In the genomic region with DNA sequence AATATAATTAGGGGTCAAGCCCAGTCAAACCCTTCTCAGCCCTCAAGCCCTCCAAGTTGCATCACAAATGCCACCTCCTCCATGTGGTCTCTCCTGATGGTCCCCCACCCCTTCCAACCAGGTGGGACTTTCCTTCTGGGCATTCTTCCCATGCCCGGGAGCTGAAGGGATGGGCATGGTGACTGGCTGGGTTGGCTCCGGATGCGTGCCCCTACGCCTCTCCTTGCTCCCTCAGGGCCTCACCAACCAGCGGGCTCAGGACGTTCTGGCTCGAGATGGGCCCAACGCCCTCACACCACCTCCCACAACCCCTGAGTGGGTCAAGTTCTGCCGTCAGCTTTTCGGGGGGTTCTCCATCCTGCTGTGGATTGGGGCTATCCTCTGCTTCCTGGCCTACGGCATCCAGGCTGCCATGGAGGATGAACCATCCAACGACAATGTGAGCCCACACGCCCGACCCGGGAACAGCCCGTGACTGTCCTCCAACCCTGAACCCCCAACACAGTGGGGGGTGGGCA, we compare ENCODE assay signal across 16 cellular contexts. TPM values are rescaled to one million over a fixed set of nuclear protein-coding genes. Genes with fewer than 3 reads are reported as not detected.
DNase-seq lines count a peak whose midpoint lies in the region; TF ChIP-seq lines count a peak whose summit lies in the region.
"Had no signal": no experiment of that assay in that cellular context is flagged by ENCODE, and none has a peak within 500 bp of the region (broad histone marks: within the 10 kb centered on the region; RNA-seq: fewer than 3 reads in every experiment).

No MANE protein-coding gene starts in this region.

- H3K4me3 Mint-ChIP-seq in activated CD4-positive, alpha-beta memory T cell treated with anti-CD3 and anti-CD28 coated beads, Interleukin-2, amount 10 ng/mL, durations not matched to agents 7 days and 5 days = no peak overlapping the region
- no peak overlapping the region for H3K4me3 Mint-ChIP-seq in H9
- H3K4me3 Mint-ChIP-seq: CD14-positive monocyte; CD8-positive, alpha-beta T cell had no signal

- no peaks in the 10 kb centered on the region for H3K23me2 ChIP-seq in H9 (ENCODE audit: insufficient read length, low read depth, low read length, poor library complexity, severe bottlenecking)

- H3K79me1 ChIP-seq in neuronal stem cell (ENCODE audit: low read depth, low read length) = peaks cover 4% of the 10 kb centered on the region
- no peaks in the 10 kb centered on the region for H3K79me1 ChIP-seq in H9 (ENCODE audit: insufficient read depth, low read depth, low read length, poor library complexity, severe bottlenecking)

- H3K27ac Mint-ChIP-seq in activated CD4-positive, alpha-beta memory T cell treated with anti-CD3 and anti-CD28 coated beads, Interleukin-2, amount 10 ng/mL, durations not matched to agents 7 days and 5 days = no peak overlapping the region
- no peak overlapping the region; a peak in 1 of 7 replicates for H3K27ac Mint-ChIP-seq in H9
- H3K27ac Mint-ChIP-seq: CD14-positive monocyte; CD8-positive, alpha-beta T cell had no signal

- peaks cover 8% of the 10 kb centered on the region for H3K27me3 Mint-ChIP-seq in activated CD4-positive, alpha-beta memory T cell treated with anti-CD3 and anti-CD28 coated beads, Interleukin-2, amount 10 ng/mL, durations not matched to agents 7 days and 5 days
- no peaks in the 10 kb centered on the region; the same call in none of the 2 replicates for H3K27me3 Mint-ChIP-seq in H9 (ENCODE audit: low read depth)

- no peak for TF ChIP-seq CTCF in HEK293 (tag by site-specific recombination; IDR thresholded peaks at IDR 0.05)
- TF ChIP-seq CTCF in esophagus muscularis mucosa (IDR thresholded peaks at IDR 0.05) = no peak
- no peak for TF ChIP-seq CTCF in tibial artery (IDR thresholded peaks at IDR 0.05)
- TF ChIP-seq CTCF in H9 (conservative IDR thresholded peaks at IDR 0.05) = no peak

- 89% methylated on average over 16 of the region's 16 CpGs for WGBS in esophagus muscularis mucosa
- no CpG with 5 or more reads among the region's 16 CpGs for WGBS in neuronal stem cell (ENCODE audit: extremely low coverage in 2 of 2, insufficient read length in 2 of 2, insufficient replicate concordance in 1 of 2), 2 donors
- WGBS in H9 (ENCODE audit: extremely low coverage, insufficient read length, low lambda C conversion rate) = no CpG with 5 or more reads among the region's 16 CpGs

- H3K4me2 ChIP-seq in neuronal stem cell (ENCODE audit: insufficient read depth, low read length, poor library complexity, severe bottlenecking) (no peak overlapping the region), H9 (ENCODE audit: insufficient read depth, insufficient read length, low read length) (no peak overlapping the region)

- H3K23ac ChIP-seq in neuronal stem cell (ENCODE audit: low read depth, low read length, poor library complexity) (peak overlapping the region; percentile 61), H9 (ENCODE audit: insufficient read length, low read depth, low read length) (no peak overlapping the region)

- no peaks in the 10 kb centered on the region for H3K9me3 Mint-ChIP-seq in activated CD4-positive, alpha-beta memory T cell treated with anti-CD3 and anti-CD28 coated beads, Interleukin-2, amount 10 ng/mL, durations not matched to agents 7 days and 5 days
- no peaks in the 10 kb centered on the region for H3K9me3 Mint-ChIP-seq in H9
- H3K9me3 Mint-ChIP-seq: CD8-positive, alpha-beta T cell had no signal

- H2BK12ac ChIP-seq in neuronal stem cell (ENCODE audit: low read length) (no peak overlapping the region), H9 (ENCODE audit: insufficient read length, low read depth, low read length) (no peak overlapping the region)

- CTCF ChIA-PET in HEK293 (lab: Yijun Ruan, JAX) = interaction anchor here (0.6 to 2.3 kb wide), 2 partner anchors 22 to 44 kb away, joined by 3 to 11 read pairs; no protein-coding TSS in a partner anchor
- CTCF ChIA-PET in activated CD4-positive, alpha-beta memory T cell treated with anti-CD3 and anti-CD28 coated beads, Interleukin-2, amount 10 ng/mL, durations not matched to agents 7 days and 5 days (lab: Charles Lee) = interaction anchor here (1.5 kb wide), 1 partner anchor 129 kb away, joined by 4 read pairs; no protein-coding TSS in a partner anchor

- intact Hi-C loops in esophagus muscularis mucosa (cut with DNase I) = no loop called here
- intact Hi-C loops in tibial artery (cut with DNase I; ENCODE audit: low total_unique reads) = no loop called here
- intact Hi-C loops in cardiac septum (cut with DNase I) = no loop called here

- TF ChIP-seq POLR2A in esophagus muscularis mucosa (IDR thresholded peaks at IDR 0.05; ENCODE audit: low read depth) = no peak

- H3K56ac ChIP-seq in H9 (ENCODE audit: insufficient read length, low read depth, low read length) = no peak overlapping the region

- no peak overlapping the region for H2BK20ac ChIP-seq in H9 (ENCODE audit: low read depth, low read length, poor library complexity, severe bottlenecking)

- H3K9ac ChIP-seq in neuronal stem cell (ENCODE audit: low read depth, low read length, poor library complexity) (no peak overlapping the region), H9 (ENCODE audit: extremely low read depth, insufficient read length, low read length) (no peak overlapping the region)

- H3K36me3 ChIP-seq in HEK293 (ENCODE audit: control insufficient read depth in 2 of 2, insufficient read depth in 1 of 2, low read length in 2 of 2) = no peaks in the 10 kb centered on the region
- peaks cover 9 to 65% (median 58%) of the 10 kb centered on the region in 4 donors for H3K36me3 ChIP-seq in esophagus muscularis mucosa
- peaks cover 0 to 42% of the 10 kb centered on the region in 2 donors for H3K36me3 ChIP-seq in neuronal stem cell (replicated peaks in 1 of 2; ENCODE audit: control insufficient read depth in 2 of 2, insufficient read depth in 2 of 2, low read length in 2 of 2)
- H3K36me3 ChIP-seq in tibial artery = peaks cover 50 to 62% (median 59%) of the 10 kb centered on the region in 3 donors

- H4K20me1 ChIP-seq in H9 (ENCODE audit: control insufficient read depth, insufficient read depth, insufficient read length) = no peaks in the 10 kb centered on the region

- H3K4me3 ChIP-seq in HEK293 (ENCODE audit: low read depth, low read length) (no peak overlapping the region), esophagus muscularis mucosa (no peak overlapping the region), neuronal stem cell (ENCODE audit: low read length in 2 of 2) (no peak overlapping the region), tibial artery (no peak overlapping the region)

- H3K9me3 ChIP-seq in HEK293 (ENCODE audit: control insufficient read depth, insufficient read depth, low read depth, low read length) (no peaks in the 10 kb centered on the region), esophagus muscularis mucosa (no peaks in the 10 kb centered on the region), neuronal stem cell (replicated peaks in 1 of 2; ENCODE audit: control insufficient read depth in 2 of 2, insufficient read depth in 1 of 2, low read depth in 1 of 2, low read length in 2 of 2) (no peaks in the 10 kb centered on the region), tibial artery (no peaks in the 10 kb centered on the region), H9 (ENCODE audit: control insufficient read depth, low read depth, low read length) (no peaks in the 10 kb centered on the region)

- peak overlapping the region; percentile 79 for H2BK5ac ChIP-seq in neuronal stem cell (ENCODE audit: low read length)
- no peak overlapping the region for H2BK5ac ChIP-seq in H9 (ENCODE audit: insufficient read length, low read length)

- H3K4me1 ChIP-seq in HEK293 (ENCODE audit: control insufficient read depth, insufficient read depth, low read length) (no peaks in the 10 kb centered on the region), esophagus muscularis mucosa (peaks cover 62 to 99% (median 83%) of the 10 kb centered on the region in 4 donors), neuronal stem cell (ENCODE audit: control insufficient read depth in 2 of 2, insufficient read depth in 1 of 2, low read depth in 1 of 2, low read length in 2 of 2) (peaks cover 8 to 11% of the 10 kb centered on the region in 2 donors), tibial artery (peaks cover 0 to 76% (median 33%) of the 10 kb centered on the region in 4 donors), H9 (ENCODE audit: insufficient read depth, low read length) (peaks cover 3% of the 10 kb centered on the region; the same call in 1 of the 2 replicates)

- H2AFZ ChIP-seq in neuronal stem cell (ENCODE audit: low read length) = no peak overlapping the region
- no peak overlapping the region for H2AFZ ChIP-seq in H9 (ENCODE audit: low read length)

- no peak overlapping the region for H3T11ph ChIP-seq in H9 (ENCODE audit: low read length)

- H4K8ac ChIP-seq in neuronal stem cell (ENCODE audit: low read depth, low read length) (no peak overlapping the region), H9 (replicated peaks; ENCODE audit: insufficient read length, low read depth, low read length) (no peak overlapping the region)

- no peak overlapping the region for H4K5ac ChIP-seq in H9 (ENCODE audit: insufficient read length, low read depth, low read length)

- H2AK5ac ChIP-seq in neuronal stem cell (ENCODE audit: low read depth, low read length) (no peak overlapping the region), H9 (ENCODE audit: insufficient read length, low read length) (no peak overlapping the region)

- POLR2A ChIA-PET in HEK293 (lab: Yijun Ruan, JAX) = interaction anchor here (1.1 kb wide), 1 partner anchor 23 kb away, joined by 3 read pairs; no protein-coding TSS in a partner anchor
- POLR2A ChIA-PET in activated CD4-positive, alpha-beta memory T cell treated with anti-CD3 and anti-CD28 coated beads, Interleukin-2, amount 10 ng/mL, durations not matched to agents 7 days and 5 days (lab: Charles Lee) = interaction anchor here (0.6 kb wide), 1 partner anchor 102 kb away, joined by 4 read pairs; no protein-coding TSS in a partner anchor

- no peaks in the 10 kb centered on the region for H3K36me3 Mint-ChIP-seq in activated CD4-positive, alpha-beta memory T cell treated with anti-CD3 and anti-CD28 coated beads, Interleukin-2, amount 10 ng/mL, durations not matched to agents 7 days and 5 days (ENCODE audit: low read depth)
- H3K36me3 Mint-ChIP-seq in H9 (ENCODE audit: insufficient read depth in 1 of 3, low read depth in 3 of 3) = peaks cover 0 to 66% (median 51%) of the 10 kb centered on the region in 3 experiments; a peak in 5 of 7 replicates
- H3K36me3 Mint-ChIP-seq: CD14-positive monocyte; CD8-positive, alpha-beta T cell had no signal

- H3K18ac ChIP-seq in neuronal stem cell (ENCODE audit: low read length) = no peak overlapping the region
- no peak overlapping the region for H3K18ac ChIP-seq in H9 (ENCODE audit: insufficient read length, low read depth, low read length)

- H4K91ac ChIP-seq in neuronal stem cell (ENCODE audit: low read depth, low read length, poor library complexity) = no peak overlapping the region
- no peak overlapping the region for H4K91ac ChIP-seq in H9 (ENCODE audit: insufficient read length, low read depth, low read length)

- H3K27ac ChIP-seq in HEK293 (ENCODE audit: extremely low read depth, low read depth, low read length) = no peak overlapping the region
- peak overlapping the region; percentile 71 to 87 (median 84) for H3K27ac ChIP-seq in esophagus muscularis mucosa (replicated peaks in 1 of 4)
- no peak overlapping the region for H3K27ac ChIP-seq in neuronal stem cell (replicated peaks; ENCODE audit: low read length)
- H3K27ac ChIP-seq in tibial artery = peak overlapping the region; percentile 22 to 56
- H3K27ac ChIP-seq in H9 (ENCODE audit: insufficient read length, low read depth, low read length) = no peak overlapping the region

- no peak overlapping the region for H2BK120ac ChIP-seq in neuronal stem cell (ENCODE audit: low read depth, low read length)
- H2BK120ac ChIP-seq in H9 (ENCODE audit: low read depth, low read length, poor library complexity, severe bottlenecking) = no peak overlapping the region

- DNase-seq in esophagus muscularis mucosa (ENCODE audit: extremely low spot score) = no peak
- no peak for DNase-seq in neuronal stem cell (ENCODE audit: low spot score)
- no peak for DNase-seq in tibial artery
- DNase-seq in activated CD4-positive, alpha-beta memory T cell treated with anti-CD3 and anti-CD28 coated beads, Interleukin-2, amount 10 ng/mL, durations not matched to agents 7 days and 5 days = no peak
- no peak for DNase-seq in cardiac septum (ENCODE audit: low spot score)
- DNase-seq in H9 = no peak
- DNase-seq: CD8-positive, alpha-beta T cell; COR-L47; DND-41; GDM1; HCEC 1CT had no signal

- H3K27me3 ChIP-seq in esophagus muscularis mucosa (no peaks in the 10 kb centered on the region), neuronal stem cell (ENCODE audit: control insufficient read depth in 3 of 3, insufficient read depth in 3 of 3, low read depth in 1 of 3, low read length in 3 of 3) (no peaks in the 10 kb centered on the region), tibial artery (no peaks in the 10 kb centered on the region), H9 (ENCODE audit: insufficient read depth, low read length) (no peaks in the 10 kb centered on the region)

- no peaks in the 10 kb centered on the region for H3K79me2 ChIP-seq in H9 (ENCODE audit: insufficient read depth, low read length)

- no peaks in the 10 kb centered on the region for H3K4me1 Mint-ChIP-seq in activated CD4-positive, alpha-beta memory T cell treated with anti-CD3 and anti-CD28 coated beads, Interleukin-2, amount 10 ng/mL, durations not matched to agents 7 days and 5 days
- H3K4me1 Mint-ChIP-seq in H9 = peaks cover 13 to 25% of the 10 kb centered on the region in 2 experiments

- H2BK15ac ChIP-seq in neuronal stem cell (ENCODE audit: low read length) = no peak overlapping the region
- no peak overlapping the region for H2BK15ac ChIP-seq in H9 (ENCODE audit: low read depth, low read length)

- TF ChIP-seq EP300 in esophagus muscularis mucosa (IDR thresholded peaks at IDR 0.05) = no peak

- no peak overlapping the region for H3K4ac ChIP-seq in neuronal stem cell (ENCODE audit: low read length)
- H3K4ac ChIP-seq in H9 (ENCODE audit: low read depth, low read length) = no peak overlapping the region

- peak overlapping the region; percentile 32 for H3K14ac ChIP-seq in neuronal stem cell (ENCODE audit: low read length)
- no peak overlapping the region for H3K14ac ChIP-seq in H9 (ENCODE audit: insufficient read depth, low read length)

RNA-seq across cellular contexts. Expression of a gene that starts 7.5 kb away (rescaled TPM):
- total RNA-seq in esophagus muscularis mucosa (100 to 1,000 TPM; 101 to 214 (median 130) TPM), cardiac septum (147 TPM), H9 (2021) (3.0 and 4.6 TPM in 2 replicates)
- 56.5 TPM for polyA plus RNA-seq in neuronal stem cell (2013, experiment 1 of 2)
- polyA plus RNA-seq in neuronal stem cell (2013, experiment 2 of 2) = 57.9 TPM
- total RNA-seq in activated CD4-positive, alpha-beta memory T cell treated with anti-CD3 and anti-CD28 coated beads, Interleukin-2, amount 10 ng/mL, durations not matched to agents 7 days and 5 days = not detected
- total RNA-seq: A673; CD8-positive, alpha-beta T cell; HepG2 had no signal
- polyA plus RNA-seq: CD14-positive monocyte had no signal

RNA-seq across cellular contexts. Expression of a gene that starts 24.6 kb away (rescaled TPM):
- 10 to 100 TPM; 12.0 to 27.0 (median 21.9) TPM for total RNA-seq in esophagus muscularis mucosa
- 12.3 TPM for polyA plus RNA-seq in neuronal stem cell (2013, experiment 1 of 2)
- polyA plus RNA-seq in neuronal stem cell (2013, experiment 2 of 2) = 12.6 TPM
- total RNA-seq in activated CD4-positive, alpha-beta memory T cell treated with anti-CD3 and anti-CD28 coated beads, Interleukin-2, amount 10 ng/mL, durations not matched to agents 7 days and 5 days = 10 to 100 TPM; 30.5 to 31.6 TPM
- total RNA-seq in cardiac septum = 29.7 TPM
- 56.2 and 57.4 TPM in 2 replicates for total RNA-seq in H9 (2021)

RNA-seq across cellular contexts. Expression of a gene that starts 28.4 kb away (rescaled TPM):
- 1 to 10 TPM in 1 of 4 donors, under 1 TPM in 2, not detected in 1; 0.17 to 2.1 (median 0.98) TPM for total RNA-seq in esophagus muscularis mucosa
- polyA plus RNA-seq in neuronal stem cell (2013, experiment 1 of 2) = 0.77 TPM
- 0.72 TPM for polyA plus RNA-seq in neuronal stem cell (2013, experiment 2 of 2)
- total RNA-seq in activated CD4-positive, alpha-beta memory T cell treated with anti-CD3 and anti-CD28 coated beads, Interleukin-2, amount 10 ng/mL, durations not matched to agents 7 days and 5 days = under 1 TPM in 1 of 2 experiments, not detected in 1; 0.33 TPM
- 1.0 TPM for total RNA-seq in cardiac septum
- 0.20 and 0.44 TPM in 2 replicates for total RNA-seq in H9 (2021)
- total RNA-seq: A673; CD8-positive, alpha-beta T cell; HepG2 had no signal
- polyA plus RNA-seq: BJ, HepG2 had no signal

RNA-seq across cellular contexts. Expression of a gene that starts 41.7 kb away (rescaled TPM):
- total RNA-seq in esophagus muscularis mucosa = not detected
- 0.01 TPM for polyA plus RNA-seq in neuronal stem cell (2013, experiment 1 of 2)
- polyA plus RNA-seq in neuronal stem cell (2013, experiment 2 of 2) = 0.01 TPM
- total RNA-seq in activated CD4-positive, alpha-beta memory T cell treated with anti-CD3 and anti-CD28 coated beads, Interleukin-2, amount 10 ng/mL, durations not matched to agents 7 days and 5 days = not detected
- not detected for total RNA-seq in cardiac septum
- total RNA-seq in H9 (2021) = 0.09 TPM in 2 replicates
- total RNA-seq: A673; CD8-positive, alpha-beta T cell; HepG2 had no signal
- polyA plus RNA-seq: BJ, CD14-positive monocyte, HepG2 had no signal

RNA-seq across cellular contexts. Expression of a gene that starts 53.1 kb away (rescaled TPM):
- total RNA-seq in esophagus muscularis mucosa (under 1 TPM in 1 of 4 donors, not detected in 3; 0.06 TPM), cardiac septum (0.05 TPM), H9 (2021) (0.42 and 0.44 TPM in 2 replicates)
- polyA plus RNA-seq in neuronal stem cell (2013, experiment 1 of 2) = 0.08 TPM
- polyA plus RNA-seq in neuronal stem cell (2013, experiment 2 of 2) = 0.22 TPM
- not detected for total RNA-seq in activated CD4-positive, alpha-beta memory T cell treated with anti-CD3 and anti-CD28 coated beads, Interleukin-2, amount 10 ng/mL, durations not matched to agents 7 days and 5 days
- total RNA-seq: A673; CD8-positive, alpha-beta T cell had no signal
- polyA plus RNA-seq: BJ, CD14-positive monocyte had no signal

Comparison
In these comparisons a context has a peak if more than half of its experiments do, and no peak if none do; other contexts are left out.
1. H3K27ac ChIP-seq: peak in esophagus muscularis mucosa (4 of 4) and tibial artery (2 of 2); none in HEK293 (single experiment), neuronal stem cell (single experiment) and H9 (single experiment).
2. RNA of a gene that starts 7.5 kb away (total RNA-seq): 147 TPM in cardiac septum (single experiment) and 101 to 214 TPM in esophagus muscularis mucosa; 3.0 to 4.6 TPM in H9 and not detected in activated CD4-positive, alpha-beta memory T cell treated with anti-CD3 and anti-CD28 coated beads, Interleukin-2, amount 10 ng/mL, durations not matched to agents 7 days and 5 days; every median in the first group is over 10 times any median in the second.